7 cellular contexts compared by ENCODE assay signal in the genomic region with DNA sequence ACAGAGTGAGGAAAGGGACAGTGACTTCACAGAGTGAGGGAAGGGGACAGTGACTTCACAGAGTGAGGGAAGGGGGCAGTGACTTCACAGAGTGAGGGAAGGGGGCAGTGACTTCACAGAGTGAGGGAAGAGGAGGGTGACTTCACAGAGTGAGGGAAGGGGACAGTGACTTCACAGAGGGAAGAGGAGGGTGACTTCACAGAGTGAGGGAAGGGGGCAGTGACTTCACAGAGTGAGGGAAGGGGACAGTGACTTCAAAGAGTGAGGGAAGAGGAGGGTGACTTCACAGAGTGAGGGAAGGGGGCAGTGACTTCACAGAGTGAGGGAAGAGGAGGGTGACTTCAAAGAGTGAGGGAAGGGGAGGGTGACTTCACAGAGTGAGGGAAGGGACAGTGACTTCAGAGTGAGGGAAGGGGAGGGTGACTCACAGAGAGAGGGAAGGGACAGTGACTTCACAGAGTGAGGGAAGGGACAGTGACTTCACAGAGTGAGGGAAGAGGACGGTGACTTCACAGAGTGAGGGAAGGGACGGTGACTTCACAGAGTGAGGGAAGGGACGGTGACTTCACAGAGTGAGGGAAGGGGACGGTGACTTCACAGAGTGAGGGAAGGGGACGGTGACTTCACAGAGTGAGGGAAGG.
DNase-seq lines count a peak whose midpoint lies in the region; ATAC-seq, FAIRE-seq and TF ChIP-seq lines count a peak whose summit lies in the region.
"Not testable (repeated sequence)": the region's sequence is repeated elsewhere in the genome, so short reads cannot be mapped to it uniquely, and the experiment has no call there.

No MANE protein-coding gene starts in this region.

- H3K27me3 ChIP-seq in HCT116 (ENCODE audit: insufficient read depth, low read length); bronchial epithelial cell (ENCODE audit: control insufficient read depth, insufficient read depth, low read length); neuronal stem cell (ENCODE audit: control insufficient read depth in 3 of 3, insufficient read depth in 3 of 3, low read depth in 1 of 3, low read length in 3 of 3): not testable (repeated sequence)

- H4K91ac ChIP-seq in neuronal stem cell (ENCODE audit: low read depth, low read length, poor library complexity), result not testable (repeated sequence)

- H3K27ac ChIP-seq in HCT116 (ENCODE audit: low read depth, low read length); neuronal stem cell (replicated peaks; ENCODE audit: low read length): not testable (repeated sequence)

- H2BK5ac ChIP-seq in neuronal stem cell (ENCODE audit: low read length), result not testable (repeated sequence)

- not testable (repeated sequence) for H3K9me2 ChIP-seq in HCT116 (ENCODE audit: insufficient read depth)

- H3K36me3 Mint-ChIP-seq in activated CD8-positive, alpha-beta T cell treated with anti-CD3 and anti-CD28 coated beads, Interleukin-2, amount 10 ng/mL, durations not matched to agents 7 days and 5 days (ENCODE audit: low read depth), result not testable (repeated sequence)

- not testable (repeated sequence) for H2AFZ ChIP-seq in HCT116 (ENCODE audit: low read depth, low read length, poor library complexity, severe bottlenecking); neuronal stem cell (ENCODE audit: low read length)

- H3K36me3 ChIP-seq in HCT116 (ENCODE audit: control insufficient read depth in 1 of 2, insufficient read depth in 2 of 2, low read length in 2 of 2); bronchial epithelial cell (ENCODE audit: control insufficient read depth, insufficient read depth, low read length); neuronal stem cell (replicated peaks in 1 of 2; ENCODE audit: control insufficient read depth in 2 of 2, insufficient read depth in 2 of 2, low read length in 2 of 2): not testable (repeated sequence)

- H3K4me1 ChIP-seq in HCT116 (ENCODE audit: control insufficient read depth in 1 of 2, insufficient read depth in 2 of 2, low read length in 2 of 2), result peaks cover 0 to 17% of the 10 kb centered on the region in 2 experiments; a peak in 3 of 4 replicates
- H3K4me1 ChIP-seq in neuronal stem cell (ENCODE audit: control insufficient read depth in 2 of 2, insufficient read depth in 1 of 2, low read depth in 1 of 2, low read length in 2 of 2), result not testable (repeated sequence)

- H2BK12ac ChIP-seq in neuronal stem cell (ENCODE audit: low read length), result peak overlapping the region; percentile 4

- not testable (repeated sequence) for H4K8ac ChIP-seq in neuronal stem cell (ENCODE audit: low read depth, low read length)

- not testable (repeated sequence) for H4K20me1 ChIP-seq in HCT116 (ENCODE audit: insufficient read depth)

- H3K14ac ChIP-seq in neuronal stem cell (ENCODE audit: low read length), result not testable (repeated sequence)

- peak overlapping the region; percentile 20 for H3K27ac Mint-ChIP-seq in activated CD8-positive, alpha-beta T cell treated with anti-CD3 and anti-CD28 coated beads, Interleukin-2, amount 10 ng/mL, durations not matched to agents 7 days and 5 days

- H3K4ac ChIP-seq in neuronal stem cell (ENCODE audit: low read length), result not testable (repeated sequence)

- not testable (repeated sequence) for TF ChIP-seq RAD21 in HCT116 (IDR thresholded peaks at IDR 0.05; ENCODE audit: low read depth)

- RAD21 ChIA-PET in HCT116 (lab: Charles Lee; ENCODE audit: low non-redundant PET in 1 of 2, low total read pairs in 2 of 2, uncharacterized antibody in 2 of 2, unreplicated experiment in 2 of 2), result not testable (repeated sequence)

- H3K18ac ChIP-seq in neuronal stem cell (ENCODE audit: low read length), result peak overlapping the region; percentile 70

- H3K9me3 ChIP-seq in HCT116 (ENCODE audit: control insufficient read depth in 1 of 2, insufficient read depth in 1 of 2, low read depth in 1 of 2, low read length in 2 of 2); neuronal stem cell (replicated peaks in 1 of 2; ENCODE audit: control insufficient read depth in 2 of 2, insufficient read depth in 1 of 2, low read depth in 1 of 2, low read length in 2 of 2): not testable (repeated sequence)

- not testable (repeated sequence) for H3K23ac ChIP-seq in neuronal stem cell (ENCODE audit: low read depth, low read length, poor library complexity)

- H3K79me2 ChIP-seq in HCT116 (ENCODE audit: insufficient read depth, low read length), result not testable (repeated sequence)

- not testable (repeated sequence) for H2BK120ac ChIP-seq in neuronal stem cell (ENCODE audit: low read depth, low read length)

- FAIRE-seq in bronchial epithelial cell (lab: Jason Lieb, UNC), result peak; percentile 98

- not testable (repeated sequence) for TF ChIP-seq POLR2A in HCT116 (IDR thresholded peaks at IDR 0.05; ENCODE audit: borderline replicate concordance, extremely low read depth, insufficient read depth, insufficient read length)

- not testable (repeated sequence) for H3K9me3 Mint-ChIP-seq in activated CD8-positive, alpha-beta T cell treated with anti-CD3 and anti-CD28 coated beads, Interleukin-2, amount 10 ng/mL, durations not matched to agents 7 days and 5 days (ENCODE audit: insufficient read depth)

- H2AK5ac ChIP-seq in neuronal stem cell (ENCODE audit: low read depth, low read length), result not testable (repeated sequence)

- H3K4me3 ChIP-seq in HCT116 (replicated peaks in 1 of 2; ENCODE audit: low read depth in 1 of 2, low read length in 2 of 2); bronchial epithelial cell (ENCODE audit: low read depth, low read length); neuronal stem cell (ENCODE audit: low read length in 2 of 2): not testable (repeated sequence)

- not testable (repeated sequence) for H3K4me1 Mint-ChIP-seq in activated CD8-positive, alpha-beta T cell treated with anti-CD3 and anti-CD28 coated beads, Interleukin-2, amount 10 ng/mL, durations not matched to agents 7 days and 5 days (ENCODE audit: low read depth)

- not testable (repeated sequence) for H2BK15ac ChIP-seq in neuronal stem cell (ENCODE audit: low read length)

- no CpG with 5 or more reads among the region's 5 CpGs for WGBS in neuronal stem cell (ENCODE audit: extremely low coverage in 2 of 2, insufficient read length in 2 of 2, insufficient replicate concordance in 1 of 2), 2 donors

- BruUV-seq in HCT116 (replicated peaks; lab: Mats Ljungman, UMichigan), result not testable (repeated sequence)

- peak overlapping the region; percentile 60; the same call in 1 of the 2 replicates for H3K4me2 ChIP-seq in HCT116 (ENCODE audit: low read length)
- not testable (repeated sequence) for H3K4me2 ChIP-seq in neuronal stem cell (ENCODE audit: insufficient read depth, low read length, poor library complexity, severe bottlenecking)

- intact Hi-C loops in HCT116 (cut with micrococcal nuclease), result not testable (repeated sequence)

- H3K9ac ChIP-seq in HCT116 (ENCODE audit: low read length); neuronal stem cell (ENCODE audit: low read depth, low read length, poor library complexity): not testable (repeated sequence)

- ATAC-seq in HCT116; activated CD8-positive, alpha-beta T cell treated with anti-CD3 and anti-CD28 coated beads, Interleukin-2, amount 10 ng/mL, durations not matched to agents 7 days and 5 days: not testable (repeated sequence)

- DNase-seq in CD1c-positive myeloid dendritic cell (ENCODE audit: extremely low spot score) (peak; percentile 23), HCT116 (ENCODE audit: low read depth, low spot score) (peak; percentile 3), NCI-H69 (lab: John Stamatoyannopoulos, UW) (peak; percentile 26), islet precursor cell (peak; percentile 19)
- not testable (repeated sequence) for DNase-seq in activated CD8-positive, alpha-beta T cell treated with anti-CD3 and anti-CD28 coated beads, Interleukin-2, amount 10 ng/mL, durations not matched to agents 7 days and 5 days; bronchial epithelial cell (ENCODE audit: low read depth); neuronal stem cell (ENCODE audit: low spot score)

- H3K79me1 ChIP-seq in neuronal stem cell (ENCODE audit: low read depth, low read length), result not testable (repeated sequence)

- peaks cover 22% of the 10 kb centered on the region for H3K27me3 Mint-ChIP-seq in activated CD8-positive, alpha-beta T cell treated with anti-CD3 and anti-CD28 coated beads, Interleukin-2, amount 10 ng/mL, durations not matched to agents 7 days and 5 days (ENCODE audit: low read depth)

- TF ChIP-seq CTCF in HCT116 (IDR thresholded peaks at IDR 0.05 in 2 of 3, conservative IDR thresholded peaks at IDR 0.05 in 1 of 3; ENCODE audit: borderline replicate concordance in 1 of 3, insufficient read depth in 1 of 3, low read depth in 2 of 3, low read length in 2 of 3); bronchial epithelial cell (IDR thresholded peaks at IDR 0.05; ENCODE audit: insufficient read depth, low read length, severe bottlenecking): not testable (repeated sequence)

- not testable (repeated sequence) for H3K4me3 Mint-ChIP-seq in activated CD8-positive, alpha-beta T cell treated with anti-CD3 and anti-CD28 coated beads, Interleukin-2, amount 10 ng/mL, durations not matched to agents 7 days and 5 days

- CTCF ChIA-PET in HCT116 (lab: Charles Lee); activated CD8-positive, alpha-beta T cell treated with anti-CD3 and anti-CD28 coated beads, Interleukin-2, amount 10 ng/mL, durations not matched to agents 7 days and 5 days (lab: Charles Lee): not testable (repeated sequence)

- POLR2A ChIA-PET in HCT116 (lab: Charles Lee); activated CD8-positive, alpha-beta T cell treated with anti-CD3 and anti-CD28 coated beads, Interleukin-2, amount 10 ng/mL, durations not matched to agents 7 days and 5 days (lab: Charles Lee): not testable (repeated sequence)

TF ChIP-seq in HCT116, 20 proteins besides CTCF, POLR2A, EP300 and RAD21:
- TF ChIP-seq TCF7L2 (IDR thresholded peaks at IDR 0.05; ENCODE audit: borderline replicate concordance, extremely low read depth, insufficient read depth, insufficient read length), result peak; percentile 69
